ENCODE assay signal across 15 cellular contexts in the genomic region with DNA sequence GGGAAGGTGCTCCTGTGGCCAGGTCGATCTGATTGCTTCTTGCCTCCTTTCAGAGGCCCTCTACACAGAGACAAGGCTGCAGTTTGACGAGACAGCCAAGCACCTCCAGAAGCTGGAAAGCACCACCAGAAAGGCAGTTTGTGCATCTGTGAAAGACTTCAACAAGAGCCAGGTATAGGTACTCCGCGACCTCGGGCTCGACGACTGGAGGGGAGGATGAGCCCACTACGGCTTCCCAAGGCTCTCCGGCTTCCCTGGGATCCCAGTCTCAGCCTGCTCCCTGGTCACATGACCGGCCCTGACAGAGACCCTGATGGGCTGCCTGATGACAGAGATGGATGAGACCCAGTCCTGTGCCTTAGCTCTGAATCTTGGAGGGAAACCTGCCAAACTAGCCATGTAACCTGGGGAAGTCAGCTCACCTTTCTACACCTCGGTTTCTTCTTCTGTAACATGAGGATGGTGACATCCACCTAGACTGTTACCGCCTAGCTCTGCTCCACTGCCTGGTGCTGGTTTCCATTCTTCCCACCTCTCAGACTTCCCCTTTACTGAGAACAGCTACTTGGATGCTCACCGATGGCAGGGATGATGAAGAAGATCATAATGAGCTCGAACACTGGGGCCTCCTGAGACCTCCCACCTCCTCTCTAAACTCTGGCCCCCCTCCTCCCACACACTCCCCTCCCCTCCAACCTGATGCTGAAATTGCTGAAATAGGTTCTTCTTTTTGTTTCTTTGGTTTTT. TPM values are rescaled to one million over a fixed set of nuclear protein-coding genes. Genes with fewer than 3 reads are reported as not detected.
"Had no signal": no experiment of that assay in that cellular context is flagged by ENCODE, and none has a peak within 500 bp of the region (broad histone marks: within the 10 kb centered on the region; RNA-seq: fewer than 3 reads in every experiment).

No MANE protein-coding gene starts in this region.

- DNase-seq: activated B cell treated with CpG ODN at 0.5 μM for 24 hours; activated CD4-positive, alpha-beta T cell treated with anti-CD3 and anti-CD28 coated beads, Interleukin-2, amount 10 ng/mL, durations not matched to agents 24 days and 14 days; activated naive CD4-positive, alpha-beta T cell treated with anti-CD3 and anti-CD28 coated beads, Interleukin-2, amount 50 U/mL, for 16 hours; activated T-cell treated with anti-CD3 and anti-CD28 coated beads, Interleukin-2, amount 50 U/mL, for 24 hours; mammary epithelial cell; nucleus accumbens; right cardiac atrium; stimulated activated CD4-positive, alpha-beta T cell treated with anti-CD3 and anti-CD28 coated beads, Interleukin-15, amount 100 ng/mL, for 24 hours; stimulated activated CD4-positive, alpha-beta T cell treated with anti-CD3 and anti-CD28 coated beads, Interleukin-4, amount 100 ng/mL, for 1 hour; stimulated activated naive CD4-positive, alpha-beta T cell; trophoblast cell had no signal

- H3K4me1 Mint-ChIP-seq: nephron had no signal

- H3K27me3 Mint-ChIP-seq: activated B cell treated with CpG ODN at 0.5 μM for 24 hours; activated CD4-positive, alpha-beta T cell treated with anti-CD3 and anti-CD28 coated beads, Interleukin-2, amount 10 ng/mL, durations not matched to agents 24 days and 14 days; activated T-cell treated with anti-CD3 and anti-CD28 coated beads, Interleukin-2, amount 50 U/mL, for 24 hours had no signal

- ATAC-seq: esophagus mucosa, right cardiac atrium had no signal

- H3K4me3 Mint-ChIP-seq: activated B cell treated with CpG ODN at 0.5 μM for 24 hours; activated CD4-positive, alpha-beta T cell treated with anti-CD3 and anti-CD28 coated beads, Interleukin-2, amount 10 ng/mL, durations not matched to agents 24 days and 14 days; activated T-cell treated with anti-CD3 and anti-CD28 coated beads, Interleukin-2, amount 50 U/mL, for 24 hours; nephron had no signal

- H3K9me3 Mint-ChIP-seq: activated B cell treated with CpG ODN at 0.5 μM for 24 hours; activated CD4-positive, alpha-beta T cell treated with anti-CD3 and anti-CD28 coated beads, Interleukin-2, amount 10 ng/mL, durations not matched to agents 24 days and 14 days had no signal

- H3K27ac Mint-ChIP-seq: activated B cell treated with CpG ODN at 0.5 μM for 24 hours; activated CD4-positive, alpha-beta T cell treated with anti-CD3 and anti-CD28 coated beads, Interleukin-2, amount 10 ng/mL, durations not matched to agents 24 days and 14 days; activated T-cell treated with anti-CD3 and anti-CD28 coated beads, Interleukin-2, amount 50 U/mL, for 24 hours; nephron had no signal

RNA-seq across cellular contexts. Expression of a gene that starts 8.9 kb away (rescaled TPM):
- total RNA-seq: cardiac septum had no signal

RNA-seq across cellular contexts. Expression of a gene that starts 9.0 kb away (rescaled TPM):
- total RNA-seq: adrenal gland, cardiac septum, esophagus mucosa, right cardiac atrium had no signal
- polyA plus RNA-seq: adrenal gland, mammary epithelial cell, right cardiac atrium had no signal
